In genomic region chrX:131729295-131729694, GRCh38 we compare ENCODE assay signal across 9 cellular contexts.
DNase-seq lines count a peak whose midpoint lies in the region; ATAC-seq and TF ChIP-seq lines count a peak whose summit lies in the region.
"Had no signal": no experiment of that assay in that cellular context is flagged by ENCODE, and none has a peak within 500 bp of the region (broad histone marks: within the 10 kb centered on the region; RNA-seq: fewer than 3 reads in every experiment).

No MANE protein-coding gene starts in this region.

- no peaks in the 10 kb centered on the region for H3K79me2 ChIP-seq in mammary epithelial cell (ENCODE audit: insufficient read depth, low read length)

- H3K4me2 ChIP-seq in mammary epithelial cell (ENCODE audit: insufficient read depth, low read depth, low read length): peak overlapping the region; percentile 69

- peak; percentile 76 for DNase-seq in mammary epithelial cell
- DNase-seq in retinal pigment epithelial cell (ENCODE audit: low read depth): peak; percentile 30
- DNase-seq in activated CD4-positive, alpha-beta T cell treated with anti-CD3 and anti-CD28 coated beads for 36 hours: no peak
- DNase-seq in HUDEP-2 (lab: John Stamatoyannopoulos, UW; ENCODE audit: unreplicated experiment in 76 of 76): no peak
- no peak for DNase-seq in HFFc6
- no peak for DNase-seq in MG63

- peaks cover 4% of the 10 kb centered on the region for H3K9me3 Mint-ChIP-seq in activated CD4-positive, alpha-beta T cell treated with anti-CD3 and anti-CD28 coated beads for 36 hours (ENCODE audit: low read depth)
- H3K9me3 Mint-ChIP-seq in HFFc6: peaks cover 5% of the 10 kb centered on the region

- BruUV-seq in mammary epithelial cell (replicated peaks; lab: Mats Ljungman, UMichigan): no TSS peak

- WGBS in mammary epithelial cell (ENCODE audit: low coverage, missing lambda C conversion rate): 24% methylated on average over 15 of the region's 15 CpGs

- H4K20me1 ChIP-seq in mammary epithelial cell (ENCODE audit: insufficient read depth, low read length): no peaks in the 10 kb centered on the region

- peak overlapping the region; percentile 36 for H3K27ac ChIP-seq in mammary epithelial cell (ENCODE audit: insufficient read depth, low read depth, low read length)

- peak overlapping the region; percentile 52 for H3K9ac ChIP-seq in mammary epithelial cell (ENCODE audit: insufficient read depth, low read length)

- H3K4me1 ChIP-seq in mammary epithelial cell (ENCODE audit: insufficient read depth, low read length): no peaks in the 10 kb centered on the region

- no peaks in the 10 kb centered on the region for H3K4me1 Mint-ChIP-seq in activated CD4-positive, alpha-beta T cell treated with anti-CD3 and anti-CD28 coated beads for 36 hours
- no peaks in the 10 kb centered on the region for H3K4me1 Mint-ChIP-seq in HFFc6 (ENCODE audit: low read depth)

- ATAC-seq in GM18505 (IDR thresholded peaks at IDR 0.05; ENCODE audit: unreplicated experiment) (peak; percentile 53), HG03354 (IDR thresholded peaks at IDR 0.05; ENCODE audit: poor library complexity, severe bottlenecking, unreplicated experiment) (peak; percentile 68)
- no peak for ATAC-seq in activated CD4-positive, alpha-beta T cell treated with anti-CD3 and anti-CD28 coated beads for 36 hours

- POLR2A ChIA-PET in activated CD4-positive, alpha-beta T cell treated with anti-CD3 and anti-CD28 coated beads for 36 hours (lab: Charles Lee): no interaction called here

- dilution Hi-C loops in mammary epithelial cell (cut with HindIII; ENCODE audit: low sequenced_read_pairs): no loop called here

- no peaks in the 10 kb centered on the region for H3K27me3 ChIP-seq in mammary epithelial cell (ENCODE audit: insufficient read depth, low read length)
- H3K27me3 ChIP-seq in MG63: no peaks in the 10 kb centered on the region
- H3K27me3 ChIP-seq: upper lobe of left lung had no signal

- in situ Hi-C loops in mammary epithelial cell (cut with MboI; ENCODE audit: low sequenced_read_pairs in 2 of 2): no loop called here

- peak overlapping the region; percentile 33 to 49 (median 40) for H3K4me3 ChIP-seq in mammary epithelial cell (replicated peaks in 1 of 3; ENCODE audit: insufficient read depth in 1 of 3, low read depth in 2 of 3, low read length in 3 of 3)
- peak overlapping the region; percentile 53 for H3K4me3 ChIP-seq in retinal pigment epithelial cell (ENCODE audit: low read length)
- no peak overlapping the region for H3K4me3 ChIP-seq in MG63

- TF ChIP-seq POLR2A in GM18505 (IDR thresholded peaks at IDR 0.05; ENCODE audit: borderline replicate concordance, extremely low read depth, insufficient read depth, insufficient read length): no peak

- H3K36me3 Mint-ChIP-seq in activated CD4-positive, alpha-beta T cell treated with anti-CD3 and anti-CD28 coated beads for 36 hours (ENCODE audit: low read depth): peaks cover 13% of the 10 kb centered on the region
- H3K36me3 Mint-ChIP-seq in HFFc6 (ENCODE audit: low read depth): peaks cover 5% of the 10 kb centered on the region; the same call in 1 of the 2 replicates

- intact Hi-C loops in mammary epithelial cell (cut with micrococcal nuclease): loop anchor here (1.0 kb wide), 7 partner anchors 17 to 93 kb away; no protein-coding TSS in a partner anchor
- intact Hi-C loops in activated CD4-positive, alpha-beta T cell treated with anti-CD3 and anti-CD28 coated beads for 36 hours (cut with DNase I, micrococcal nuclease): no loop called here

- no peak overlapping the region for H3K27ac Mint-ChIP-seq in activated CD4-positive, alpha-beta T cell treated with anti-CD3 and anti-CD28 coated beads for 36 hours
- no peak overlapping the region for H3K27ac Mint-ChIP-seq in HFFc6

- H3K27me3 Mint-ChIP-seq in activated CD4-positive, alpha-beta T cell treated with anti-CD3 and anti-CD28 coated beads for 36 hours: no peaks in the 10 kb centered on the region
- H3K27me3 Mint-ChIP-seq in HFFc6 (ENCODE audit: insufficient read depth): no peaks in the 10 kb centered on the region

- H2AFZ ChIP-seq in mammary epithelial cell (ENCODE audit: low read depth, low read length): peak overlapping the region; percentile 84

- H3K36me3 ChIP-seq in mammary epithelial cell (ENCODE audit: insufficient read depth, low read length): no peaks in the 10 kb centered on the region
- H3K36me3 ChIP-seq in MG63: no peaks in the 10 kb centered on the region
- H3K36me3 ChIP-seq: upper lobe of left lung had no signal

- no peak overlapping the region for H3K4me3 Mint-ChIP-seq in activated CD4-positive, alpha-beta T cell treated with anti-CD3 and anti-CD28 coated beads for 36 hours
- H3K4me3 Mint-ChIP-seq in HFFc6: no peak overlapping the region

- TF ChIP-seq CTCF in mammary epithelial cell (conservative IDR thresholded peaks at IDR 0.05 in 1 of 2, IDR thresholded peaks at IDR 0.05 in 1 of 2; ENCODE audit: extremely low read depth in 1 of 2, insufficient read depth in 1 of 2, low read depth in 1 of 2, low read length in 2 of 2) (peak; percentile 18 to 49), retinal pigment epithelial cell (conservative IDR thresholded peaks at IDR 0.05; ENCODE audit: low read depth, low read length) (peak; percentile 20), HFFc6 (IDR thresholded peaks at IDR 0.05) (no peak)

- H3K9me3 ChIP-seq in mammary epithelial cell (replicated peaks; ENCODE audit: insufficient read depth, low read length): no peaks in the 10 kb centered on the region
- no peaks in the 10 kb centered on the region for H3K9me3 ChIP-seq in MG63

- CTCF ChIA-PET in mammary epithelial cell (lab: Charles Lee; ENCODE audit: low non-redundant PET): no interaction called here
- CTCF ChIA-PET in activated CD4-positive, alpha-beta T cell treated with anti-CD3 and anti-CD28 coated beads for 36 hours (lab: Charles Lee): no interaction called here

Comparison
In these comparisons a context has a peak if more than half of its experiments do, and no peak if none do; other contexts are left out.
1. DNase-seq: peak in mammary epithelial cell (single experiment) and retinal pigment epithelial cell (single experiment); none in activated CD4-positive, alpha-beta T cell treated with anti-CD3 and anti-CD28 coated beads for 36 hours (single experiment), HUDEP-2 (0 of 76), HFFc6 (single experiment) and MG63 (single experiment).